ENCODE assay signal across 14 cellular contexts in the genomic region with DNA sequence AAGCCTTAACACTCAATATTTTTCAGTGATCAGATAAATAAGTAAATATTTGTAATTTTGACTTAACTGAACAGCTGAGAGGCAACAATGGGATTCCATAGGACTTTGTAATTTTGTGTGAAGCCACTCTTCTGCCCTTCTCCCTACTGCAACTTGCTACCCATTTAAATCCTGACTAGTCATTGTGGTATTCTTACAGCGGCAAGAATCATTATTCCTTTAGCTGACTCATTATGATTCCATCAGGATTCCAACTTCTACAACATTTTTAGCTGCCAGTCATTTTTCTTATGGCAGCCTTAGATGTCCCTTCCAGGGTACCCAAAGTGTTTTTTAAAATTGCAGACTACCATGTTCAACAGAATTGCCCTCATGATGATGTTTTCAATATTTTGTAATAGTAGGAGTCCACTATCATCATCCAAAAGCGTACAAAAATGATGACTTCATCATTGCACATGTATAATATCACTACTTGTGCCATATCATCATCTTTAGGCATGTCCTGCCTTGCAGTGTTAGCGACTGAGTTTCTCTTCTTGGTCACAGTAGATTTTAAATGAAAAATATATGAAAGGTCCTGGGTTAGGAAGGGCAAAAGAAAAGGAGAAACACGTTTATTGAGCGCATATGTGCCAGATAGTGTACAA. TPM values are rescaled to one million over a fixed set of nuclear protein-coding genes. Genes with fewer than 3 reads are reported as not detected.
DNase-seq lines count a peak whose midpoint lies in the region; ATAC-seq and TF ChIP-seq lines count a peak whose summit lies in the region.
"Had no signal": no experiment of that assay in that cellular context is flagged by ENCODE, and none has a peak within 500 bp of the region (broad histone marks: within the 10 kb centered on the region; RNA-seq: fewer than 3 reads in every experiment).

No MANE protein-coding gene starts in this region.

- DNase-seq in HPDE6-E6E7 (ENCODE audit: extremely low spot score) (peak; percentile 50), adipocyte (ENCODE audit: low read depth) (peak; percentile 70), fibroblast of villous mesenchyme (ENCODE audit: low read depth) (peak; percentile 20), mesothelial cell of epicardium (ENCODE audit: low spot score in 2 of 2, unreplicated experiment in 2 of 2) (no peak), gastrocnemius medialis (no peak), testis (no peak)
- no peak for DNase-seq in stimulated activated naive CD4-positive, alpha-beta T cell (lab: John Stamatoyannopoulos, UW)
- DNase-seq: activated CD4-positive, alpha-beta memory T cell treated with anti-CD3 and anti-CD28 coated beads, Interleukin-2, amount 10 ng/mL, durations not matched to agents 7 days and 5 days; activated naive CD8-positive, alpha-beta T cell treated with anti-CD3 and anti-CD28 coated beads for 36 hours; NCI-H1436 treated with DMSO at 0.1 percent for 48 hours; transverse colon had no signal

- no peak overlapping the region for H2AFZ ChIP-seq in ACC112 (ENCODE audit: low read length, unreplicated experiment)

- no peak overlapping the region for H3K4me3 ChIP-seq in ACC112 (ENCODE audit: low read depth, low read length)
- H3K4me3 ChIP-seq in adipocyte (ENCODE audit: low read length), result peak overlapping the region; percentile 25
- H3K4me3 ChIP-seq in fibroblast of villous mesenchyme (ENCODE audit: low read depth, low read length), result no peak overlapping the region
- H3K4me3 ChIP-seq in gastrocnemius medialis, result no peak overlapping the region
- H3K4me3 ChIP-seq in testis, result no peak overlapping the region
- H3K4me3 ChIP-seq: BLaER1 treated with 17β-estradiol and CSF1 and Interleukin-3, amounts not matched to agents 10 nM and 100 nM; skin epidermis; transverse colon had no signal

- no peak for TF ChIP-seq CTCF in fibroblast of villous mesenchyme (IDR thresholded peaks at IDR 0.05; ENCODE audit: insufficient read depth, low read depth, low read length)
- TF ChIP-seq CTCF in mesothelial cell of epicardium (IDR thresholded peaks at IDR 0.05; ENCODE audit: unreplicated experiment), result no peak
- TF ChIP-seq CTCF in gastrocnemius medialis (IDR thresholded peaks at IDR 0.05 in 4 of 5, conservative IDR thresholded peaks at IDR 0.05 in 1 of 5), result no peak
- TF ChIP-seq CTCF in testis (IDR thresholded peaks at IDR 0.05), result no peak

- no peak overlapping the region for H3K4me3 Mint-ChIP-seq in mesothelial cell of epicardium
- H3K4me3 Mint-ChIP-seq: activated CD4-positive, alpha-beta memory T cell treated with anti-CD3 and anti-CD28 coated beads, Interleukin-2, amount 10 ng/mL, durations not matched to agents 7 days and 5 days; activated naive CD8-positive, alpha-beta T cell treated with anti-CD3 and anti-CD28 coated beads for 36 hours had no signal

- H3K4me1 Mint-ChIP-seq in mesothelial cell of epicardium, result peaks cover 6% of the 10 kb centered on the region

- H3K36me3 ChIP-seq in ACC112 (ENCODE audit: insufficient read depth, low read length) (no peaks in the 10 kb centered on the region), adipocyte (ENCODE audit: control insufficient read depth, insufficient read depth, low read length, severe bottlenecking) (no peaks in the 10 kb centered on the region), gastrocnemius medialis (no peaks in the 10 kb centered on the region), testis (ENCODE audit: low read depth, missing control alignments) (no peaks in the 10 kb centered on the region)
- H3K36me3 ChIP-seq: BLaER1 treated with 17β-estradiol and CSF1 and Interleukin-3, amounts not matched to agents 10 nM and 100 nM; transverse colon had no signal

- H3K36me3 Mint-ChIP-seq in mesothelial cell of epicardium, result no peaks in the 10 kb centered on the region
- H3K36me3 Mint-ChIP-seq: activated naive CD8-positive, alpha-beta T cell treated with anti-CD3 and anti-CD28 coated beads for 36 hours had no signal

- ATAC-seq in gastrocnemius medialis, result no peak

- in situ Hi-C loops in gastrocnemius medialis (cut with MboI; ENCODE audit: low sequenced_read_pairs in 4 of 4), result loop anchor here in 1 of 4 donors (25.0 kb wide), 1 partner anchor 569 kb away; a partner anchor contains a TSS

- H3K9me3 ChIP-seq in adipocyte (ENCODE audit: control insufficient read depth, low read length) (no peaks in the 10 kb centered on the region), gastrocnemius medialis (no peaks in the 10 kb centered on the region), testis (no peaks in the 10 kb centered on the region)
- H3K9me3 ChIP-seq: BLaER1 treated with 17β-estradiol and CSF1 and Interleukin-3, amounts not matched to agents 10 nM and 100 nM; transverse colon had no signal

- intact Hi-C loops in gastrocnemius medialis (cut with DNase I; ENCODE audit: low total_unique reads) (loop anchor here (10.0 kb wide), 1 partner anchor 106 kb away; a partner anchor contains a TSS), testis (cut with DNase I; ENCODE audit: low total_unique reads) (loop anchor here (10.0 kb wide), 1 partner anchor 106 kb away; a partner anchor contains a TSS)

- no peaks in the 10 kb centered on the region for H3K9me3 Mint-ChIP-seq in mesothelial cell of epicardium
- H3K9me3 Mint-ChIP-seq: activated CD4-positive, alpha-beta memory T cell treated with anti-CD3 and anti-CD28 coated beads, Interleukin-2, amount 10 ng/mL, durations not matched to agents 7 days and 5 days; activated naive CD8-positive, alpha-beta T cell treated with anti-CD3 and anti-CD28 coated beads for 36 hours had no signal

- H3K27ac ChIP-seq in ACC112 (ENCODE audit: low read depth, low read length), result peak overlapping the region; percentile 84
- H3K27ac ChIP-seq in gastrocnemius medialis, result no peak overlapping the region
- H3K27ac ChIP-seq in testis, result no peak overlapping the region
- H3K27ac ChIP-seq: BLaER1 treated with 17β-estradiol and CSF1 and Interleukin-3, amounts not matched to agents 10 nM and 100 nM; transverse colon had no signal

- H3K27ac Mint-ChIP-seq in mesothelial cell of epicardium, result no peak overlapping the region
- H3K27ac Mint-ChIP-seq: activated CD4-positive, alpha-beta memory T cell treated with anti-CD3 and anti-CD28 coated beads, Interleukin-2, amount 10 ng/mL, durations not matched to agents 7 days and 5 days; activated naive CD8-positive, alpha-beta T cell treated with anti-CD3 and anti-CD28 coated beads for 36 hours had no signal

- peaks cover 16% of the 10 kb centered on the region for H3K4me1 ChIP-seq in ACC112 (ENCODE audit: control insufficient read depth, insufficient read depth, low read length, unreplicated experiment)
- H3K4me1 ChIP-seq in adipocyte (ENCODE audit: control insufficient read depth, insufficient read depth, low read length), result peaks cover 34% of the 10 kb centered on the region
- H3K4me1 ChIP-seq in gastrocnemius medialis, result peaks cover 0 to 5% of the 10 kb centered on the region in 2 donors
- no peaks in the 10 kb centered on the region for H3K4me1 ChIP-seq in testis

- peaks cover under 1% of the 10 kb centered on the region for H3K27me3 Mint-ChIP-seq in mesothelial cell of epicardium (ENCODE audit: low read depth)

- H3K27me3 ChIP-seq in ACC112 (ENCODE audit: insufficient read depth, low read length) (no peaks in the 10 kb centered on the region), adipocyte (replicated peaks; ENCODE audit: control insufficient read depth, insufficient read depth, low read length) (no peaks in the 10 kb centered on the region), gastrocnemius medialis (no peaks in the 10 kb centered on the region), testis (no peaks in the 10 kb centered on the region)
- H3K27me3 ChIP-seq: BLaER1 treated with 17β-estradiol and CSF1 and Interleukin-3, amounts not matched to agents 10 nM and 100 nM; transverse colon had no signal

- H3K79me2 ChIP-seq in ACC112 (ENCODE audit: control insufficient read depth, insufficient read depth, low read length, unreplicated experiment), result no peaks in the 10 kb centered on the region

- H3K9ac ChIP-seq in adipocyte (ENCODE audit: low read length), result peak overlapping the region; percentile 4
- H3K9ac ChIP-seq: BLaER1 treated with 17β-estradiol and CSF1 and Interleukin-3, amounts not matched to agents 10 nM and 100 nM had no signal

- TF ChIP-seq POLR2A in gastrocnemius medialis (IDR thresholded peaks at IDR 0.05), result no peak
- no peak for TF ChIP-seq POLR2A in testis (IDR thresholded peaks at IDR 0.05)

- 85 to 88% methylated on average over 5 of the region's 5 CpGs for WGBS in testis, 2 donors

RNA-seq across cellular contexts. Expression of a gene that starts 5.1 kb away (rescaled TPM):
- total RNA-seq in fibroblast of villous mesenchyme (19.3 and 20.3 TPM in 2 replicates), mesothelial cell of epicardium (35.4 to 38.7 TPM (median 36.8 TPM) in 3 replicates), gastrocnemius medialis (1 to 10 TPM in 3 of 4 donors, under 1 TPM in 1; 0.80 to 6.3 (median 3.8) TPM), testis (10 to 100 TPM; 16.1 to 16.7 TPM)
- polyA plus RNA-seq in testis (ENCODE audit: insufficient read depth, low read depth, low replicate concordance), result 20.5 TPM

RNA-seq across cellular contexts. Expression of a gene that starts 55.4 kb away (rescaled TPM):
- total RNA-seq in fibroblast of villous mesenchyme, result under 0.01 and 0.86 TPM in 2 replicates
- total RNA-seq in mesothelial cell of epicardium, result 0.99 to 1.4 TPM (median 1.0 TPM) in 3 replicates
- under 1 TPM in 1 of 4 donors, not detected in 3; 0.12 TPM for total RNA-seq in gastrocnemius medialis
- under 1 TPM; 0.24 to 0.50 TPM for total RNA-seq in testis
- 0.26 TPM for polyA plus RNA-seq in testis (ENCODE audit: insufficient read depth, low read depth, low replicate concordance)

Comparison
In these comparisons a context has a peak if more than half of its experiments do, and no peak if none do; other contexts are left out.
1. DNase-seq: peak in HPDE6-E6E7 (single experiment), adipocyte (single experiment) and fibroblast of villous mesenchyme (single experiment); none in mesothelial cell of epicardium (0 of 2), gastrocnemius medialis (0 of 2), testis (single experiment) and stimulated activated naive CD4-positive, alpha-beta T cell (0 of 6).